Comparison of ENCODE assay signal across 11 cellular contexts in the genomic region with DNA sequence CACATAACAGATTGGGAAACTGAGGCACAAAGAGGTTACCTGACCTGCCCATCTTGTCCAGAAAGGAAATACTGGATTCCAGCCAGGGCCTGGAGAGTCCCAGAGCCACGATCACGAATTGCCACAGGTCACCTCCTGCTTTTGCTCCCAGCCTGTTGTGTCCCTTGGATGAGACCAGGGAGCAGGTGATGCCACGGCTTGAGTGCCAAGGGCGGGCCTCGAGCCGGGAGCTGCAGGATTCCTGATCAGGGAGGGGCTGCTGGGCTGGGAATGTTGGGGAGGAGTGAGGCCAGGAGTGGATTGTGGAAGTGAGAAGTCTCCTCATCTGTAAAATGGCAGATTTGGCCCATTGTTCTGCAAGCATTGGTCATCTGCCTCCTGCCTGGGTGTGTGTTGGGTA. TPM values are rescaled to one million over a fixed set of nuclear protein-coding genes. Genes with fewer than 3 reads are reported as not detected.
DNase-seq lines count a peak whose midpoint lies in the region; ATAC-seq and TF ChIP-seq lines count a peak whose summit lies in the region.
"Had no signal": no experiment of that assay in that cellular context is flagged by ENCODE, and none has a peak within 500 bp of the region (broad histone marks: within the 10 kb centered on the region; RNA-seq: fewer than 3 reads in every experiment).

No MANE protein-coding gene starts in this region.

- DNase-seq in NCI-H2029 (lab: John Stamatoyannopoulos, UW): peak; percentile 33
- DNase-seq in NCI-H2029 treated with DMSO at 0.1 percent for 48 hours (lab: John Stamatoyannopoulos, UW): no peak
- peak in 2 of 3 donors; percentile 87 to 90 for DNase-seq in Peyer's patch
- DNase-seq in foreskin keratinocyte: no peak
- no peak for DNase-seq in NCI-H146 (lab: John Stamatoyannopoulos, UW)
- DNase-seq: brain microvascular endothelial cell, SHP77 treated with DMSO at 0.1 percent for 48 hours had no signal

- peak; percentile 8 for ATAC-seq in foreskin keratinocyte
- no peak for ATAC-seq in HG02870 (IDR thresholded peaks at IDR 0.05; ENCODE audit: unreplicated experiment)
- no peak for ATAC-seq in HG02798 (IDR thresholded peaks at IDR 0.05; ENCODE audit: poor library complexity, unreplicated experiment)

- H3K27ac ChIP-seq in Peyer's patch (peak overlapping the region in 3 of 4 donors; percentile 75 to 98 (median 95)), foreskin keratinocyte (no peak overlapping the region), skin epidermis (peak overlapping the region in 11 of 21 experiments; percentile 1 to 79 (median 59))
- H3K27ac ChIP-seq: brain microvascular endothelial cell, ovary had no signal

- H3K36me3 ChIP-seq in Peyer's patch: no peaks in the 10 kb centered on the region
- H3K36me3 ChIP-seq: brain microvascular endothelial cell, ovary had no signal

- TF ChIP-seq POLR2A in Peyer's patch (IDR thresholded peaks at IDR 0.05): peak; percentile 13 to 69

- H3K27me3 ChIP-seq in Peyer's patch (no peaks in the 10 kb centered on the region), foreskin keratinocyte (no peaks in the 10 kb centered on the region)
- H3K27me3 ChIP-seq: brain microvascular endothelial cell, ovary had no signal

- peak overlapping the region in 2 of 4 donors; percentile 13 to 18 for H3K4me3 ChIP-seq in Peyer's patch
- H3K4me3 ChIP-seq in skin epidermis: no peak overlapping the region
- H3K4me3 ChIP-seq: ovary had no signal

- TF ChIP-seq CTCF in Peyer's patch (IDR thresholded peaks at IDR 0.05): no peak
- no peak for TF ChIP-seq CTCF in foreskin keratinocyte (conservative IDR thresholded peaks at IDR 0.05)

- H3K9me3 ChIP-seq in Peyer's patch: no peaks in the 10 kb centered on the region
- H3K9me3 ChIP-seq: ovary had no signal

- peaks cover 0 to 97% (median 44%) of the 10 kb centered on the region in 4 donors for H3K4me1 ChIP-seq in Peyer's patch
- peaks cover 10% of the 10 kb centered on the region for H3K4me1 ChIP-seq in foreskin keratinocyte

RNA-seq across cellular contexts. Expression of gene DNM2, which starts 29.4 kb away (rescaled TPM):
- total RNA-seq in Peyer's patch (100 to 1,000 TPM; 353 to 827 (median 464) TPM), foreskin keratinocyte (96.1 and 96.7 TPM in 2 replicates)
- polyA plus RNA-seq in foreskin keratinocyte: 66.5 and 68.6 TPM in 2 replicates

RNA-seq across cellular contexts. Expression of gene QTRT1, which starts 46.0 kb away (rescaled TPM):
- 10 to 100 TPM; 25.9 to 85.0 (median 38.3) TPM for total RNA-seq in Peyer's patch
- total RNA-seq in foreskin keratinocyte: 30.4 and 35.8 TPM in 2 replicates
- polyA plus RNA-seq in foreskin keratinocyte: 46.4 and 49.4 TPM in 2 replicates

Comparison
In these comparisons a context has a peak if more than half of its experiments do, and no peak if none do; other contexts are left out.
1. DNase-seq: peak in NCI-H2029 (single experiment) and Peyer's patch (2 of 3); none in NCI-H2029 treated with DMSO at 0.1 percent for 48 hours (single experiment), foreskin keratinocyte (0 of 2) and NCI-H146 (single experiment).